Comparison of ENCODE assay signal across 9 cellular contexts in genomic region chr1:112702420-112703261, GRCh38. TPM values are rescaled to one million over a fixed set of nuclear protein-coding genes. Genes with fewer than 3 reads are reported as not detected.
DNase-seq lines count a peak whose midpoint lies in the region; ATAC-seq lines count a peak whose summit lies in the region.
"Had no signal": no experiment of that assay in that cellular context is flagged by ENCODE, and none has a peak within 500 bp of the region (broad histone marks: within the 10 kb centered on the region; RNA-seq: fewer than 3 reads in every experiment).

No MANE protein-coding gene starts in this region.

- H3K4me3 Mint-ChIP-seq in activated CD4-positive, alpha-beta T cell treated with anti-CD3 and anti-CD28 coated beads, Interleukin-2, amount 10 ng/mL, durations not matched to agents 24 days and 14 days: peak overlapping the region; percentile 26
- no peak overlapping the region for H3K4me3 Mint-ChIP-seq in activated naive CD8-positive, alpha-beta T cell treated with anti-CD3 and anti-CD28 coated beads for 36 hours

- no peak overlapping the region for H2AFZ ChIP-seq in mesenchymal stem cell (ENCODE audit: low read depth, low read length)

- peak overlapping the region; percentile 94 for H3K27ac Mint-ChIP-seq in activated CD4-positive, alpha-beta T cell treated with anti-CD3 and anti-CD28 coated beads, Interleukin-2, amount 10 ng/mL, durations not matched to agents 24 days and 14 days
- H3K27ac Mint-ChIP-seq in activated naive CD8-positive, alpha-beta T cell treated with anti-CD3 and anti-CD28 coated beads for 36 hours: peak overlapping the region; percentile 78

- no peak overlapping the region for H3K4ac ChIP-seq in mesenchymal stem cell (ENCODE audit: low read depth in 1 of 2, low read length in 2 of 2)

- no peak for DNase-seq in activated CD4-positive, alpha-beta T cell treated with anti-CD3 and anti-CD28 coated beads, Interleukin-2, amount 10 ng/mL, durations not matched to agents 24 days and 14 days
- DNase-seq in activated CD4-positive, alpha-beta T cell treated with anti-CD3 and anti-CD28 coated beads for 48 hours: no peak
- DNase-seq in activated naive CD8-positive, alpha-beta T cell treated with anti-CD3 and anti-CD28 coated beads for 36 hours: no peak
- no peak for DNase-seq in mesenchymal stem cell
- no peak for DNase-seq in MG63
- DNase-seq: ACHN had no signal

- no peaks in the 10 kb centered on the region for H3K27me3 ChIP-seq in mesenchymal stem cell (ENCODE audit: control insufficient read depth in 1 of 2, insufficient read depth in 1 of 2, low read length in 2 of 2)
- H3K27me3 ChIP-seq in subcutaneous abdominal adipose tissue (ENCODE audit: control insufficient read depth in 5 of 5, insufficient read depth in 4 of 5, low read length in 5 of 5): peaks cover 0 to 3% (median 0%) of the 10 kb centered on the region in 5 donors
- no peaks in the 10 kb centered on the region for H3K27me3 ChIP-seq in MG63

- H2BK15ac ChIP-seq in mesenchymal stem cell (ENCODE audit: low read depth, poor library complexity, severe bottlenecking): peak overlapping the region; percentile 39

- H3K27me3 Mint-ChIP-seq in activated CD4-positive, alpha-beta T cell treated with anti-CD3 and anti-CD28 coated beads, Interleukin-2, amount 10 ng/mL, durations not matched to agents 24 days and 14 days: peaks cover 3% of the 10 kb centered on the region
- peaks cover 3% of the 10 kb centered on the region for H3K27me3 Mint-ChIP-seq in activated naive CD8-positive, alpha-beta T cell treated with anti-CD3 and anti-CD28 coated beads for 36 hours

- no peak overlapping the region for H3K18ac ChIP-seq in mesenchymal stem cell (ENCODE audit: low read depth in 1 of 2, low read length in 2 of 2)

- no peak overlapping the region for H2BK12ac ChIP-seq in mesenchymal stem cell (ENCODE audit: low read length in 2 of 2)

- peaks cover 29% of the 10 kb centered on the region for H3K36me3 Mint-ChIP-seq in activated CD4-positive, alpha-beta T cell treated with anti-CD3 and anti-CD28 coated beads, Interleukin-2, amount 10 ng/mL, durations not matched to agents 24 days and 14 days (ENCODE audit: low read depth)
- peaks cover 10% of the 10 kb centered on the region for H3K36me3 Mint-ChIP-seq in activated naive CD8-positive, alpha-beta T cell treated with anti-CD3 and anti-CD28 coated beads for 36 hours

- H3K4me1 Mint-ChIP-seq in activated CD4-positive, alpha-beta T cell treated with anti-CD3 and anti-CD28 coated beads, Interleukin-2, amount 10 ng/mL, durations not matched to agents 24 days and 14 days: peaks cover 71% of the 10 kb centered on the region
- H3K4me1 Mint-ChIP-seq in activated naive CD8-positive, alpha-beta T cell treated with anti-CD3 and anti-CD28 coated beads for 36 hours: peaks cover 65% of the 10 kb centered on the region

- no peak for ATAC-seq in HG02938 (IDR thresholded peaks at IDR 0.05; ENCODE audit: unreplicated experiment)
- ATAC-seq in HG02973 (IDR thresholded peaks at IDR 0.05; ENCODE audit: unreplicated experiment): no peak

- H3K9me3 Mint-ChIP-seq in activated CD4-positive, alpha-beta T cell treated with anti-CD3 and anti-CD28 coated beads, Interleukin-2, amount 10 ng/mL, durations not matched to agents 24 days and 14 days: no peaks in the 10 kb centered on the region
- no peaks in the 10 kb centered on the region for H3K9me3 Mint-ChIP-seq in activated naive CD8-positive, alpha-beta T cell treated with anti-CD3 and anti-CD28 coated beads for 36 hours

- H4K91ac ChIP-seq in mesenchymal stem cell (ENCODE audit: low read length): no peak overlapping the region

- H3K14ac ChIP-seq in mesenchymal stem cell (ENCODE audit: low read length in 2 of 2): no peak overlapping the region

- no peaks in the 10 kb centered on the region for H3K9me3 ChIP-seq in mesenchymal stem cell (ENCODE audit: control insufficient read depth, low read length)
- no peaks in the 10 kb centered on the region for H3K9me3 ChIP-seq in subcutaneous abdominal adipose tissue (ENCODE audit: control insufficient read depth in 5 of 5, low read length in 5 of 5)
- H3K9me3 ChIP-seq in MG63: no peaks in the 10 kb centered on the region

- H2BK120ac ChIP-seq in mesenchymal stem cell (ENCODE audit: low read depth, low read length): no peak overlapping the region

- H3K79me1 ChIP-seq in mesenchymal stem cell (replicated peaks; ENCODE audit: low read length, poor library complexity, severe bottlenecking): peaks cover 1% of the 10 kb centered on the region

- H3K4me1 ChIP-seq in mesenchymal stem cell (ENCODE audit: control insufficient read depth, insufficient read depth, low read depth, low read length) (peaks cover 59% of the 10 kb centered on the region), subcutaneous abdominal adipose tissue (ENCODE audit: control insufficient read depth in 5 of 5, insufficient read depth in 5 of 5, low read length in 5 of 5) (peaks cover 22 to 91% (median 68%) of the 10 kb centered on the region in 5 donors)

- H2AK5ac ChIP-seq in mesenchymal stem cell (ENCODE audit: low read length, severe bottlenecking): peak overlapping the region; percentile 5

- H3K9ac ChIP-seq in mesenchymal stem cell (ENCODE audit: low read length): no peak overlapping the region
- peak overlapping the region in 1 of 5 donors; percentile 19 for H3K9ac ChIP-seq in subcutaneous abdominal adipose tissue (ENCODE audit: low read length in 5 of 5)

- no peak overlapping the region for H3K23ac ChIP-seq in mesenchymal stem cell (ENCODE audit: low read length in 2 of 2)

- intact Hi-C loops in activated CD4-positive, alpha-beta T cell treated with anti-CD3 and anti-CD28 coated beads, Interleukin-2, amount 10 ng/mL, durations not matched to agents 24 days and 14 days (cut with micrococcal nuclease): no loop called here

- 85% methylated on average over 12 of the region's 12 CpGs for WGBS in mesenchymal stem cell

- H3K4me3 ChIP-seq in mesenchymal stem cell (ENCODE audit: insufficient read depth in 1 of 2, low read depth in 1 of 2, low read length in 2 of 2): no peak overlapping the region
- H3K4me3 ChIP-seq in subcutaneous abdominal adipose tissue (ENCODE audit: low read depth in 1 of 5, low read length in 5 of 5): no peak overlapping the region
- no peak overlapping the region for H3K4me3 ChIP-seq in MG63

- H3K4me2 ChIP-seq in mesenchymal stem cell (ENCODE audit: low read length, poor library complexity, severe bottlenecking): no peak overlapping the region

- H3K27ac ChIP-seq in mesenchymal stem cell (ENCODE audit: low read length, poor library complexity, severe bottlenecking): peak overlapping the region; percentile 17
- H3K27ac ChIP-seq in subcutaneous abdominal adipose tissue (ENCODE audit: low read depth, low read length): peak overlapping the region; percentile 91

- H4K8ac ChIP-seq in mesenchymal stem cell (ENCODE audit: low read length): no peak overlapping the region

- no peak overlapping the region for H2BK5ac ChIP-seq in mesenchymal stem cell (ENCODE audit: low read depth, low read length, poor library complexity, severe bottlenecking)

- H3K36me3 ChIP-seq in mesenchymal stem cell (ENCODE audit: control insufficient read depth in 1 of 2, insufficient read depth in 2 of 2, low read depth in 1 of 2, low read length in 2 of 2) (peaks cover 54 to 55% of the 10 kb centered on the region in 2 experiments), subcutaneous abdominal adipose tissue (ENCODE audit: control insufficient read depth in 5 of 5, insufficient read depth in 5 of 5, low read length in 5 of 5) (peaks cover 0 to 56% (median 45%) of the 10 kb centered on the region in 5 donors), MG63 (peaks cover 75% of the 10 kb centered on the region)

RNA-seq across cellular contexts. Expression of gene RHOC, which starts 4.3 kb away (rescaled TPM):
- 48.5 and 53.4 TPM in 2 replicates for total RNA-seq in activated CD4-positive, alpha-beta T cell treated with anti-CD3 and anti-CD28 coated beads, Interleukin-2, amount 10 ng/mL, durations not matched to agents 24 days and 14 days
- 10 to 100 TPM; 23.8 to 26.2 TPM for total RNA-seq in activated naive CD8-positive, alpha-beta T cell treated with anti-CD3 and anti-CD28 coated beads for 36 hours
- polyA plus RNA-seq in mesenchymal stem cell (2013, experiment 1 of 2): 509 TPM
- 495 TPM for polyA plus RNA-seq in mesenchymal stem cell (2013, experiment 2 of 2)
- total RNA-seq in MG63 (2014; rRNA removed; shearing (Covaris generic); ENCODE audit: low replicate concordance): 568 and 693 TPM in 2 replicates

RNA-seq across cellular contexts. Expression of gene PPM1J, which starts 12.5 kb away (rescaled TPM):
- 1.2 and 1.4 TPM in 2 replicates for total RNA-seq in activated CD4-positive, alpha-beta T cell treated with anti-CD3 and anti-CD28 coated beads, Interleukin-2, amount 10 ng/mL, durations not matched to agents 24 days and 14 days
- under 1 TPM; 0.80 to 0.94 TPM for total RNA-seq in activated naive CD8-positive, alpha-beta T cell treated with anti-CD3 and anti-CD28 coated beads for 36 hours
- polyA plus RNA-seq in mesenchymal stem cell (2013, experiment 1 of 2): 0.90 TPM
- 0.93 TPM for polyA plus RNA-seq in mesenchymal stem cell (2013, experiment 2 of 2)
- 2.4 and 2.7 TPM in 2 replicates for total RNA-seq in MG63 (2014; rRNA removed; shearing (Covaris generic); ENCODE audit: low replicate concordance)

RNA-seq across cellular contexts. Expression of gene MOV10, which starts 28.2 kb away (rescaled TPM):
- total RNA-seq in activated CD4-positive, alpha-beta T cell treated with anti-CD3 and anti-CD28 coated beads, Interleukin-2, amount 10 ng/mL, durations not matched to agents 24 days and 14 days: 70.7 and 76.7 TPM in 2 replicates
- 10 to 100 TPM; 66.1 to 66.4 TPM for total RNA-seq in activated naive CD8-positive, alpha-beta T cell treated with anti-CD3 and anti-CD28 coated beads for 36 hours
- polyA plus RNA-seq in mesenchymal stem cell (2013, experiment 1 of 2): 62.1 TPM
- polyA plus RNA-seq in mesenchymal stem cell (2013, experiment 2 of 2): 60.3 TPM
- total RNA-seq in MG63 (2014; rRNA removed; shearing (Covaris generic); ENCODE audit: low replicate concordance): 25.6 and 39.7 TPM in 2 replicates

Comparison
In these comparisons a context has a peak if more than half of its experiments do, and no peak if none do; other contexts are left out.
1. RNA of gene RHOC, which starts 4.3 kb away (total RNA-seq): 568 to 693 TPM in MG63; 48.5 to 53.4 TPM in activated CD4-positive, alpha-beta T cell treated with anti-CD3 and anti-CD28 coated beads, Interleukin-2, amount 10 ng/mL, durations not matched to agents 24 days and 14 days and 23.8 to 26.2 TPM in activated naive CD8-positive, alpha-beta T cell treated with anti-CD3 and anti-CD28 coated beads for 36 hours; every median in the first group is over 10 times any median in the second.